11 cellular contexts compared by ENCODE assay signal in the genomic region with DNA sequence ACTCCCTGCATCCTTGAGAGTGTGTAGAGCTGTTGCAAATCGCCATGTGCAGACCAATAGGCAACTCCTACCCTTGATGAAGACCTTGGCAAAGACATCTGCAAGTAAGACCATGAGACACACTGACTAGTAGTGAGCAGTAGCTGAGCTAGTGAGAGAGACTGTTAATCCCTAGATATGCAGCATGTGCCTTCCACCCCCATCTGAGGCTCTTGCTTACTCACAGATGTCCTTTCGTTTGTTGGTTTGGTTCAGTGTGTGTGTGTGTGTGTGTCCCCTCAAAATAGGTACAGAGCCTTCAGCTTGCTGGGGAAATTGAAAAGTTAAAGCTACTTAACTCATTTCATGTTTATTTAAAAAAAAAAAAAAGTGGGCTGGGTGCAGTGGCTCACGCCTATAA. TPM values are rescaled to one million over a fixed set of nuclear protein-coding genes. Genes with fewer than 3 reads are reported as not detected.
"Had no signal": no experiment of that assay in that cellular context is flagged by ENCODE, and none has a peak within 500 bp of the region (broad histone marks: within the 10 kb centered on the region; RNA-seq: fewer than 3 reads in every experiment).

No MANE protein-coding gene starts in this region.

- DNase-seq: H7, HFFc6, KG1 had no signal

- ATAC-seq: GM23338, HCT116, HepG2, K562 had no signal

- H3K4me3 ChIP-seq: GM23338, HAP-1, K562 had no signal

- H3K4me2 ChIP-seq: GM23338 had no signal

- H2AFZ ChIP-seq: GM23338 had no signal

- H3K27ac ChIP-seq: HL-60 had no signal

- H3K4me1 ChIP-seq: HAP-1 had no signal

- H3K36me3 ChIP-seq: HAP-1 had no signal

- H3K9me3 Mint-ChIP-seq: GM23338, HFFc6 had no signal

- H3K9me3 ChIP-seq: HAP-1 had no signal

- H3K27ac Mint-ChIP-seq: GM23338, HFFc6 had no signal

RNA-seq across cellular contexts. Expression of gene MYF5, which starts 37.5 kb away (rescaled TPM):
- total RNA-seq: GM23338, H4, H7, HepG2, HFFc6, HT1080, K562 had no signal
- polyA plus RNA-seq: GM23338, HepG2, K562 had no signal

RNA-seq across cellular contexts. Expression of gene MYF6, which starts 46.8 kb away (rescaled TPM):
- total RNA-seq: GM23338, H4, H7, HepG2, HFFc6, HT1080, K562 had no signal
- polyA plus RNA-seq: GM23338, HepG2, K562 had no signal
